10 cellular contexts compared by ENCODE assay signal in the genomic region with DNA sequence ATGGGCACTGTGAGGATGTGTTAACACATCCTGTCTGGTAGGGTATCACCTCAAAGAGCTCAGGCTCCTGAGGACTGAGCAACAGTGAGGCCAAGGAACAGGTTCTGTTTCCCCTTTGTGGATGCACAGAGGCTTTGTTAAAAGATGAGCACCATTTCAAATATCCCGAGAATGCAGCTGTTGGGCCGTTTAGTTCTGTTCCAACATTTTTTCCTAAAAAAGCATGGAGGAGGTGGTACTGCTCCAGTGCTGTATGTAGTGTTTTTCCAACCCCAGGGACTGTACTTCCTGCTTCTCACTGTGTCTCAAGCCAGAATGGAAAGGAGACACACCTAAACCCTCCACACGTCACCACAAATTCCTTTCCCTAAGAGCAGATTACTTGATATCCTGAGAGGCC. TPM values are rescaled to one million over a fixed set of nuclear protein-coding genes. Genes with fewer than 3 reads are reported as not detected.
DNase-seq lines count a peak whose midpoint lies in the region; ATAC-seq and TF ChIP-seq lines count a peak whose summit lies in the region.
"Had no signal": no experiment of that assay in that cellular context is flagged by ENCODE, and none has a peak within 500 bp of the region (broad histone marks: within the 10 kb centered on the region; RNA-seq: fewer than 3 reads in every experiment).

No MANE protein-coding gene starts in this region.

- no peak overlapping the region for H3K4me3 ChIP-seq in suprapubic skin

- no peak overlapping the region for H3K4me3 Mint-ChIP-seq in brain
- H3K4me3 Mint-ChIP-seq in natural killer cell treated with Interleukin-12 subunit alpha and Interleukin-12 subunit beta and Interleukin-15 and Interleukin-18, amount 100 ng/mL, for 72 hours = no peak overlapping the region
- H3K4me3 Mint-ChIP-seq: activated naive CD8-positive, alpha-beta T cell treated with anti-CD3 and anti-CD28 coated beads, Interleukin-2, amount 50 U/mL, for 24 hours had no signal

- TF ChIP-seq CTCF in brain (conservative IDR thresholded peaks at IDR 0.05) = no peak
- no peak for TF ChIP-seq CTCF in suprapubic skin (IDR thresholded peaks at IDR 0.05)
- no peak for TF ChIP-seq CTCF in GM10266 (IDR thresholded peaks at IDR 0.05; ENCODE audit: control insufficient read depth, insufficient read depth, low read depth, missing control alignments)

- 18% methylated on average over 3 of the region's 3 CpGs for WGBS in suprapubic skin

- TF ChIP-seq EP300 in suprapubic skin (IDR thresholded peaks at IDR 0.05) = no peak

- H3K27ac ChIP-seq in suprapubic skin = peak overlapping the region; percentile 66

- peaks cover 3% of the 10 kb centered on the region for H3K27me3 Mint-ChIP-seq in brain
- peaks cover 49 to 71% of the 10 kb centered on the region in 2 donors for H3K27me3 Mint-ChIP-seq in natural killer cell treated with Interleukin-12 subunit alpha and Interleukin-12 subunit beta and Interleukin-15 and Interleukin-18, amount 100 ng/mL, for 72 hours
- H3K27me3 Mint-ChIP-seq: activated B cell treated with CpG ODN at 0.5 μM for 24 hours had no signal

- H3K27ac Mint-ChIP-seq in brain = peak overlapping the region in 3 of 5 experiments; percentile 83 to 85 (median 84)
- H3K27ac Mint-ChIP-seq in natural killer cell treated with Interleukin-12 subunit alpha and Interleukin-12 subunit beta and Interleukin-15 and Interleukin-18, amount 100 ng/mL, for 72 hours = no peak overlapping the region
- H3K27ac Mint-ChIP-seq: activated B cell treated with CpG ODN at 0.5 μM for 24 hours; activated naive CD8-positive, alpha-beta T cell treated with anti-CD3 and anti-CD28 coated beads, Interleukin-2, amount 50 U/mL, for 24 hours had no signal

- no peaks in the 10 kb centered on the region for H3K9me3 ChIP-seq in suprapubic skin

- no peaks in the 10 kb centered on the region for H3K36me3 ChIP-seq in suprapubic skin

- H3K36me3 Mint-ChIP-seq in brain = peaks cover 21% of the 10 kb centered on the region
- peaks cover 22% of the 10 kb centered on the region for H3K36me3 Mint-ChIP-seq in natural killer cell treated with Interleukin-12 subunit alpha and Interleukin-12 subunit beta and Interleukin-15 and Interleukin-18, amount 100 ng/mL, for 72 hours

- no peak for ATAC-seq in GM18505 (IDR thresholded peaks at IDR 0.05; ENCODE audit: unreplicated experiment)
- no peak for ATAC-seq in natural killer cell treated with Interleukin-12 subunit alpha and Interleukin-12 subunit beta and Interleukin-15 and Interleukin-18, amount 100 ng/mL, for 72 hours
- ATAC-seq: activated naive CD8-positive, alpha-beta T cell treated with anti-CD3 and anti-CD28 coated beads, Interleukin-2, amount 50 U/mL, for 24 hours had no signal

- intact Hi-C loops in posterior cingulate gyrus (cut with DNase I) = loop anchor here (10.0 kb wide), 1 partner anchor 135 kb away; the partner anchor contains the start of gene DDAH1

- DNase-seq in HCEC 1CT (peak; percentile 87), islet precursor cell (peak; percentile 91), suprapubic skin (ENCODE audit: low spot score in 2 of 2) (no peak), posterior cingulate gyrus (no peak), GM10266 (ENCODE audit: extremely low spot score) (no peak)
- no peak for DNase-seq in natural killer cell treated with Interleukin-12 subunit alpha and Interleukin-12 subunit beta and Interleukin-15 and Interleukin-18, amount 100 ng/mL, for 72 hours (ENCODE audit: low spot score)
- DNase-seq: activated B cell treated with CpG ODN at 0.5 μM for 24 hours; activated naive CD8-positive, alpha-beta T cell treated with anti-CD3 and anti-CD28 coated beads, Interleukin-2, amount 50 U/mL, for 24 hours had no signal

- peaks cover 11% of the 10 kb centered on the region for H3K4me1 ChIP-seq in suprapubic skin

- no peak for TF ChIP-seq POLR2A in suprapubic skin (IDR thresholded peaks at IDR 0.05)
- TF ChIP-seq POLR2A in GM18505 (IDR thresholded peaks at IDR 0.05; ENCODE audit: borderline replicate concordance, extremely low read depth, insufficient read depth, insufficient read length) = no peak

- H3K4me1 Mint-ChIP-seq in brain = peaks cover 38% of the 10 kb centered on the region
- peaks cover 3 to 4% of the 10 kb centered on the region in 2 donors for H3K4me1 Mint-ChIP-seq in natural killer cell treated with Interleukin-12 subunit alpha and Interleukin-12 subunit beta and Interleukin-15 and Interleukin-18, amount 100 ng/mL, for 72 hours (ENCODE audit: low read depth in 2 of 2)

- peaks cover 3 to 17% (median 16%) of the 10 kb centered on the region in 5 experiments for H3K9me3 Mint-ChIP-seq in brain
- H3K9me3 Mint-ChIP-seq in natural killer cell treated with Interleukin-12 subunit alpha and Interleukin-12 subunit beta and Interleukin-15 and Interleukin-18, amount 100 ng/mL, for 72 hours = peaks cover 10% of the 10 kb centered on the region

- no peaks in the 10 kb centered on the region for H3K27me3 ChIP-seq in suprapubic skin

RNA-seq across cellular contexts. Expression of gene BCL10, which starts 53.8 kb away (rescaled TPM):
- polyA plus RNA-seq in brain (ENCODE audit: insufficient read depth, low read depth, low replicate concordance) = 4.5 TPM
- total RNA-seq in suprapubic skin = 10 to 100 TPM; 19.9 to 34.1 (median 30.7) TPM
- total RNA-seq in natural killer cell treated with Interleukin-12 subunit alpha and Interleukin-12 subunit beta and Interleukin-15 and Interleukin-18, amount 100 ng/mL, for 72 hours = 10 to 100 TPM; 13.8 to 27.8 TPM

Comparison
In these comparisons a context has a peak if more than half of its experiments do, and no peak if none do; other contexts are left out.
1. DNase-seq: peak in HCEC 1CT (single experiment) and islet precursor cell (single experiment); none in suprapubic skin (0 of 2), posterior cingulate gyrus (0 of 10), GM10266 (single experiment) and natural killer cell treated with Interleukin-12 subunit alpha and Interleukin-12 subunit beta and Interleukin-15 and Interleukin-18, amount 100 ng/mL, for 72 hours (single experiment).
2. H3K27ac Mint-ChIP-seq: peak in brain (3 of 5); none in natural killer cell treated with Interleukin-12 subunit alpha and Interleukin-12 subunit beta and Interleukin-15 and Interleukin-18, amount 100 ng/mL, for 72 hours (0 of 2).